In genomic region chr14:95361373-95362179, GRCh38 we compare ENCODE assay signal across 8 cellular contexts. TPM values are rescaled to one million over a fixed set of nuclear protein-coding genes. Genes with fewer than 3 reads are reported as not detected.
A peak's percentile ranks its signal among the peaks of the same experiment; 100 is the strongest.
DNase-seq lines count a peak whose midpoint lies in the region; ATAC-seq and TF ChIP-seq lines count a peak whose summit lies in the region.

No MANE protein-coding gene starts in this region.

- intact Hi-C loops in heart right ventricle (cut with DNase I) = loop anchor here in 1 of 10 donors (5.0 kb wide), 1 partner anchor 46 kb away; no protein-coding TSS in a partner anchor

- H3K4me3 ChIP-seq in heart right ventricle (no peak overlapping the region), skeletal muscle cell (ENCODE audit: low read depth, low read length) (peak overlapping the region; percentile 1)

- no peaks in the 10 kb centered on the region for H3K36me3 ChIP-seq in heart right ventricle

- TF ChIP-seq CTCF in GM12873 (IDR thresholded peaks at IDR 0.05; ENCODE audit: insufficient read depth, low read depth, low read length, missing control alignments) (peak; percentile 91), heart right ventricle (IDR thresholded peaks at IDR 0.05) (peak; percentile 25 to 79 (median 59))

- WGBS in heart right ventricle, 2 donors = 22 to 26% methylated on average over 20 of the region's 20 CpGs

- peaks cover 0 to 49% (median 27%) of the 10 kb centered on the region in 7 donors for H3K27me3 ChIP-seq in heart right ventricle

- ATAC-seq in heart right ventricle (peak in 7 of 8 donors; percentile 45 to 71 (median 57)), GM19397 (IDR thresholded peaks at IDR 0.05; ENCODE audit: unreplicated experiment) (no peak), GM19324 (IDR thresholded peaks at IDR 0.05; ENCODE audit: low FRiP score, unreplicated experiment) (no peak)

- no peaks in the 10 kb centered on the region for H3K9me3 ChIP-seq in heart right ventricle

- peak overlapping the region in 5 of 10 donors; percentile 5 to 56 (median 38) for H3K27ac ChIP-seq in heart right ventricle

- H3K4me1 ChIP-seq in heart right ventricle = peaks cover 0 to 42% (median 4%) of the 10 kb centered on the region in 9 donors

- DNase-seq in HuH-7 (ENCODE audit: low spot score) (peak; percentile 18), activated T-cell treated with anti-CD3 and anti-CD28 coated beads for 48 hours (ENCODE audit: low read depth) (peak; percentile 41), heart right ventricle (peak; percentile 34 to 49), skeletal muscle cell (ENCODE audit: low read depth) (no peak), NCI-H1930 (lab: John Stamatoyannopoulos, UW) (no peak)

RNA-seq across cellular contexts. Expression of gene CLMN, which starts 41.9 kb away (rescaled TPM):
- total RNA-seq in heart right ventricle = 10 to 100 TPM in 2 of 10 donors, 1 to 10 TPM in 8; 3.7 to 14.5 (median 5.9) TPM
- 1 to 10 TPM; 2.6 to 6.1 TPM for polyA plus RNA-seq in heart right ventricle

Comparison
In these comparisons a context has a peak if more than half of its experiments do, and no peak if none do; other contexts are left out.
1. DNase-seq: peak in HuH-7 (single experiment), activated T-cell treated with anti-CD3 and anti-CD28 coated beads for 48 hours (single experiment) and heart right ventricle (2 of 2); none in skeletal muscle cell (single experiment) and NCI-H1930 (0 of 2).
2. ATAC-seq: peak in heart right ventricle (7 of 8); none in GM19397 (single experiment) and GM19324 (single experiment).